Comparison of ENCODE assay signal across 12 cellular contexts in the genomic region with DNA sequence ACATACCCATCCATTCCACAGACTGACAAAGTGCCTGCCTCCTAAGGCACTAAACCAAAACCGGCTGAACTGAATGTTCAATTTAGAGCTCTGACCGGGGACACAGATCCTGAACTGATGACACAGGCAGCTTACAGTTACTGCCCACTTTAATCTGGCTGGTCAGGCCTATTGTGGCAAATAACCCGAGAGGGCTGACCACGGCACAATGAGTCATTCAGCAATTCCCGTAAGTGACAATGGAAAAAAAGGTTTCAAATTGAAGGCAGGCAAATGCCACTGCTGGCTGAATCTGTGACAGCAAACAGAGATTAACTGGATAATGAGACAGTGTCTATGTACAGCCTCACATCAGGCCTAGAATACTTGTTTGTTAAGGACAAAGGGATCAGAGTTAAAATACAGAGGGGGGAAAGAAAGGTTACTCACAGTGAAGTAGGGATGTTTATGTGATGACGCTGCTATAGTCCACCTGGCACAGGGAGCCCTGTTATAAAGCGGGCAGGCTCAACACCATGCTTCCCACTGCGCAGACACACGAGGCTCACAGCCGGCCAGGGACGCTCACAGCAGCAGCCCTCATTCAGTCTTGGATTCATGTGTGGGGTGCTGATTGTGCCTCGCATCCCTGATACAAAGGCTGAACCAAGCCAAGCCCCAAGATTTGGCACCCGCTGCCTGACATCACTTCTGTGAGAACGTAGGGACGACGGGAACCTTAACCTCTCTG. TPM values are rescaled to one million over a fixed set of nuclear protein-coding genes. Genes with fewer than 3 reads are reported as not detected.
DNase-seq lines count a peak whose midpoint lies in the region; ATAC-seq and TF ChIP-seq lines count a peak whose summit lies in the region.
"Had no signal": no experiment of that assay in that cellular context is flagged by ENCODE, and none has a peak within 500 bp of the region (broad histone marks: within the 10 kb centered on the region; RNA-seq: fewer than 3 reads in every experiment).

No MANE protein-coding gene starts in this region.

- no peaks in the 10 kb centered on the region for H3K9me3 Mint-ChIP-seq in activated CD4-positive, alpha-beta T cell treated with anti-CD3 and anti-CD28 coated beads for 36 hours (ENCODE audit: low read depth)
- no peaks in the 10 kb centered on the region for H3K9me3 Mint-ChIP-seq in WTC11

- DNase-seq in activated CD4-positive, alpha-beta T cell treated with anti-CD3 and anti-CD28 coated beads for 36 hours: no peak
- no peak for DNase-seq in activated CD4-positive, alpha-beta T cell treated with anti-CD3 and anti-CD28 coated beads for 4 hours
- DNase-seq in WTC11 (ENCODE audit: low spot score) (no peak), hypothalamus (lab: John Stamatoyannopoulos, UW) (peak in 28 of 51 donors; percentile 0 to 69 (median 22)), stromal cell of bone marrow (ENCODE audit: low read depth) (peak; percentile 78), NCI-H524 treated with DMSO at 0.1 percent for 48 hours (lab: John Stamatoyannopoulos, UW) (no peak), NCI-H1436 treated with DMSO at 0.1 percent for 48 hours (lab: John Stamatoyannopoulos, UW) (no peak)
- DNase-seq: AML-193; foreskin keratinocyte; MM.1S; stimulated activated CD4-positive, alpha-beta T cell treated with anti-CD3 and anti-CD28 coated beads, Interleukin-15, amount 100 ng/mL, for 24 hours had no signal

- no peaks in the 10 kb centered on the region for H3K27me3 Mint-ChIP-seq in activated CD4-positive, alpha-beta T cell treated with anti-CD3 and anti-CD28 coated beads for 36 hours
- H3K27me3 Mint-ChIP-seq in WTC11 (ENCODE audit: low read depth): no peaks in the 10 kb centered on the region

- intact Hi-C loops in activated CD4-positive, alpha-beta T cell treated with anti-CD3 and anti-CD28 coated beads for 36 hours (cut with DNase I, micrococcal nuclease): no loop called here

- H3K27ac Mint-ChIP-seq in activated CD4-positive, alpha-beta T cell treated with anti-CD3 and anti-CD28 coated beads for 36 hours: peak overlapping the region; percentile 55
- H3K27ac Mint-ChIP-seq in WTC11: 0 out of 2 replicates have a peak overlapping the region, but pooled peaks have one; percentile 19

- H3K4me3 Mint-ChIP-seq in activated CD4-positive, alpha-beta T cell treated with anti-CD3 and anti-CD28 coated beads for 36 hours: no peak overlapping the region
- H3K4me3 Mint-ChIP-seq in WTC11: no peak overlapping the region

- ATAC-seq in activated CD4-positive, alpha-beta T cell treated with anti-CD3 and anti-CD28 coated beads for 36 hours: peak; percentile 12
- no peak; the same call in 1 of the 2 replicates for ATAC-seq in WTC11
- ATAC-seq in GM21717 (IDR thresholded peaks at IDR 0.05; ENCODE audit: unreplicated experiment): no peak
- ATAC-seq: foreskin keratinocyte had no signal

- CTCF ChIA-PET in activated CD4-positive, alpha-beta T cell treated with anti-CD3 and anti-CD28 coated beads for 36 hours (lab: Charles Lee): interaction anchor here (1.4 to 10.3 kb wide), 2 partner anchors 128 to 404 kb away, joined by 3 to 280 read pairs; no protein-coding TSS in a partner anchor
- CTCF ChIA-PET in WTC11 (lab: Charles Lee): no interaction called here

- H3K36me3 Mint-ChIP-seq in activated CD4-positive, alpha-beta T cell treated with anti-CD3 and anti-CD28 coated beads for 36 hours (ENCODE audit: low read depth): peaks cover 8% of the 10 kb centered on the region
- peaks cover 20% of the 10 kb centered on the region for H3K36me3 Mint-ChIP-seq in WTC11

- no peak for TF ChIP-seq CTCF in WTC11 (IDR thresholded peaks at IDR 0.05)

- POLR2A ChIA-PET in activated CD4-positive, alpha-beta T cell treated with anti-CD3 and anti-CD28 coated beads for 36 hours (lab: Charles Lee): no interaction called here
- POLR2A ChIA-PET in WTC11 (lab: Charles Lee): no interaction called here

- no peaks in the 10 kb centered on the region for H3K4me1 Mint-ChIP-seq in activated CD4-positive, alpha-beta T cell treated with anti-CD3 and anti-CD28 coated beads for 36 hours
- H3K4me1 Mint-ChIP-seq in WTC11: 0 out of 2 replicates have a peak, but pooled peaks cover 4% of the 10 kb centered on the region

TF ChIP-seq in WTC11, 78 proteins besides CTCF, POLR2A, EP300 and RAD21 (continues in another document):
- TF ChIP-seq FOXJ3 (CRISPR knock-in tag; IDR thresholded peaks at IDR 0.05; ENCODE audit: borderline replicate concordance) (no peak), PRRX2 (CRISPR knock-in tag; IDR thresholded peaks at IDR 0.05) (no peak)
- TF ChIP-seq, protein P1, sequence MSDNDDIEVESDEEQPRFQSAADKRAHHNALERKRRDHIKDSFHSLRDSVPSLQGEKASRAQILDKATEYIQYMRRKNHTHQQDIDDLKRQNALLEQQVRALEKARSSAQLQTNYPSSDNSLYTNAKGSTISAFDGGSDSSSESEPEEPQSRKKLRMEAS (CRISPR knock-in tag; IDR thresholded peaks at IDR 0.05): no peak
- TF ChIP-seq, protein P2, sequence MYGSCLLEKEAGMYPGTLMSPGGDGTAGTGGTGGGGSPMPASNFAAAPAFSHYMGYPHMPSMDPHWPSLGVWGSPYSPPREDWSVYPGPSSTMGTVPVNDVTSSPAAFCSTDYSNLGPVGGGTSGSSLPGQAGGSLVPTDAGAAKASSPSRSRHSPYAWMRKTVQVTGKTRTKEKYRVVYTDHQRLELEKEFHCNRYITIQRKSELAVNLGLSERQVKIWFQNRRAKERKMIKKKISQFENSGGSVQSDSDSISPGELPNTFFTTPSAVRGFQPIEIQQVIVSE (CRISPR knock-in tag; IDR thresholded peaks at IDR 0.05; ENCODE audit: borderline replicate concordance): no peak
- TF ChIP-seq, protein P3, sequence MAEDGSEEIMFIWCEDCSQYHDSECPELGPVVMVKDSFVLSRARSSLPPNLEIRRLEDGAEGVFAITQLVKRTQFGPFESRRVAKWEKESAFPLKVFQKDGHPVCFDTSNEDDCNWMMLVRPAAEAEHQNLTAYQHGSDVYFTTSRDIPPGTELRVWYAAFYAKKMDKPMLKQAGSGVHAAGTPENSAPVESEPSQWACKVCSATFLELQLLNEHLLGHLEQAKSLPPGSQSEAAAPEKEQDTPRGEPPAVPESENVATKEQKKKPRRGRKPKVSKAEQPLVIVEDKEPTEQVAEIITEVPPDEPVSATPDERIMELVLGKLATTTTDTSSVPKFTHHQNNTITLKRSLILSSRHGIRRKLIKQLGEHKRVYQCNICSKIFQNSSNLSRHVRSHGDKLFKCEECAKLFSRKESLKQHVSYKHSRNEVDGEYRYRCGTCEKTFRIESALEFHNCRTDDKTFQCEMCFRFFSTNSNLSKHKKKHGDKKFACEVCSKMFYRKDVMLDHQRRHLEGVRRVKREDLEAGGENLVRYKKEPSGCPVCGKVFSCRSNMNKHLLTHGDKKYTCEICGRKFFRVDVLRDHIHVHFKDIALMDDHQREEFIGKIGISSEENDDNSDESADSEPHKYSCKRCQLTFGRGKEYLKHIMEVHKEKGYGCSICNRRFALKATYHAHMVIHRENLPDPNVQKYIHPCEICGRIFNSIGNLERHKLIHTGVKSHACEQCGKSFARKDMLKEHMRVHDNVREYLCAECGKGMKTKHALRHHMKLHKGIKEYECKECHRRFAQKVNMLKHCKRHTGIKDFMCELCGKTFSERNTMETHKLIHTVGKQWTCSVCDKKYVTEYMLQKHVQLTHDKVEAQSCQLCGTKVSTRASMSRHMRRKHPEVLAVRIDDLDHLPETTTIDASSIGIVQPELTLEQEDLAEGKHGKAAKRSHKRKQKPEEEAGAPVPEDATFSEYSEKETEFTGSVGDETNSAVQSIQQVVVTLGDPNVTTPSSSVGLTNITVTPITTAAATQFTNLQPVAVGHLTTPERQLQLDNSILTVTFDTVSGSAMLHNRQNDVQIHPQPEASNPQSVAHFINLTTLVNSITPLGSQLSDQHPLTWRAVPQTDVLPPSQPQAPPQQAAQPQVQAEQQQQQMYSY (CRISPR knock-in tag; IDR thresholded peaks at IDR 0.05): no peak
- TF ChIP-seq, protein P4, sequence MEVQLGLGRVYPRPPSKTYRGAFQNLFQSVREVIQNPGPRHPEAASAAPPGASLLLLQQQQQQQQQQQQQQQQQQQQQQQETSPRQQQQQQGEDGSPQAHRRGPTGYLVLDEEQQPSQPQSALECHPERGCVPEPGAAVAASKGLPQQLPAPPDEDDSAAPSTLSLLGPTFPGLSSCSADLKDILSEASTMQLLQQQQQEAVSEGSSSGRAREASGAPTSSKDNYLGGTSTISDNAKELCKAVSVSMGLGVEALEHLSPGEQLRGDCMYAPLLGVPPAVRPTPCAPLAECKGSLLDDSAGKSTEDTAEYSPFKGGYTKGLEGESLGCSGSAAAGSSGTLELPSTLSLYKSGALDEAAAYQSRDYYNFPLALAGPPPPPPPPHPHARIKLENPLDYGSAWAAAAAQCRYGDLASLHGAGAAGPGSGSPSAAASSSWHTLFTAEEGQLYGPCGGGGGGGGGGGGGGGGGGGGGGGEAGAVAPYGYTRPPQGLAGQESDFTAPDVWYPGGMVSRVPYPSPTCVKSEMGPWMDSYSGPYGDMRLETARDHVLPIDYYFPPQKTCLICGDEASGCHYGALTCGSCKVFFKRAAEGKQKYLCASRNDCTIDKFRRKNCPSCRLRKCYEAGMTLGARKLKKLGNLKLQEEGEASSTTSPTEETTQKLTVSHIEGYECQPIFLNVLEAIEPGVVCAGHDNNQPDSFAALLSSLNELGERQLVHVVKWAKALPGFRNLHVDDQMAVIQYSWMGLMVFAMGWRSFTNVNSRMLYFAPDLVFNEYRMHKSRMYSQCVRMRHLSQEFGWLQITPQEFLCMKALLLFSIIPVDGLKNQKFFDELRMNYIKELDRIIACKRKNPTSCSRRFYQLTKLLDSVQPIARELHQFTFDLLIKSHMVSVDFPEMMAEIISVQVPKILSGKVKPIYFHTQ (CRISPR knock-in tag; IDR thresholded peaks at IDR 0.05): no peak

RNA-seq across cellular contexts. Expression of a gene that starts 54.4 kb away (rescaled TPM):
- 1 to 10 TPM; 4.8 to 9.3 TPM for total RNA-seq in activated CD4-positive, alpha-beta T cell treated with anti-CD3 and anti-CD28 coated beads for 36 hours
- 16.3 to 19.2 TPM (median 17.8 TPM) in 3 replicates for total RNA-seq in WTC11 (2021)

RNA-seq across cellular contexts. Expression of a gene that starts 54.5 kb away (rescaled TPM):
- total RNA-seq in activated CD4-positive, alpha-beta T cell treated with anti-CD3 and anti-CD28 coated beads for 36 hours: 10 to 100 TPM; 15.8 to 17.9 TPM
- total RNA-seq in WTC11 (2021): 17.2 to 17.9 TPM (median 17.7 TPM) in 3 replicates

Comparison
In these comparisons a context has a peak if more than half of its experiments do, and no peak if none do; other contexts are left out.
1. DNase-seq: peak in hypothalamus (28 of 51) and stromal cell of bone marrow (single experiment); none in activated CD4-positive, alpha-beta T cell treated with anti-CD3 and anti-CD28 coated beads for 36 hours (single experiment), activated CD4-positive, alpha-beta T cell treated with anti-CD3 and anti-CD28 coated beads for 4 hours (0 of 2), WTC11 (single experiment), NCI-H524 treated with DMSO at 0.1 percent for 48 hours (single experiment) and NCI-H1436 treated with DMSO at 0.1 percent for 48 hours (single experiment).